ENCODE assay signal across 11 cellular contexts in genomic region chr12:1496162-1496925, GRCh38.
A peak's percentile ranks its signal among the peaks of the same experiment; 100 is the strongest.
DNase-seq lines count a peak whose midpoint lies in the region; ATAC-seq, FAIRE-seq and TF ChIP-seq lines count a peak whose summit lies in the region.
"Had no signal": no experiment of that assay in that cellular context is flagged by ENCODE, and none has a peak within 500 bp of the region (broad histone marks: within the 10 kb centered on the region; RNA-seq: fewer than 3 reads in every experiment).

No MANE protein-coding gene starts in this region.

- peak; percentile 79 for ATAC-seq in left lung
- no peak for ATAC-seq in GM18502 (IDR thresholded peaks at IDR 0.05; ENCODE audit: poor library complexity, unreplicated experiment)
- ATAC-seq in activated naive CD8-positive, alpha-beta T cell treated with anti-CD3 and anti-CD28 coated beads, Interleukin-2, amount 50 U/mL, for 24 hours = no peak
- ATAC-seq: activated T-cell treated with anti-CD3 and anti-CD28 coated beads, Interleukin-2, amount 50 U/mL, for 72 hours had no signal

- no peaks in the 10 kb centered on the region for H3K27me3 ChIP-seq in dorsolateral prefrontal cortex
- H3K27me3 ChIP-seq in left lung = no peaks in the 10 kb centered on the region
- no peaks in the 10 kb centered on the region for H3K27me3 ChIP-seq in tibial artery

- no peak for FAIRE-seq in D721Med (lab: Jason Lieb, UNC)

- H3K4me1 ChIP-seq in left lung (no peaks in the 10 kb centered on the region), tibial artery (peaks cover 0 to 17% (median 11%) of the 10 kb centered on the region in 4 donors)

- H3K4me3 ChIP-seq in dorsolateral prefrontal cortex (peak overlapping the region in 39 of 59 donors; percentile 1 to 56 (median 24)), left lung (no peak overlapping the region), tibial artery (peak overlapping the region; percentile 32 to 43)

- H3K4me1 Mint-ChIP-seq in activated naive CD8-positive, alpha-beta T cell treated with anti-CD3 and anti-CD28 coated beads, Interleukin-2, amount 50 U/mL, for 24 hours = no peaks in the 10 kb centered on the region

- TF ChIP-seq CTCF in dorsolateral prefrontal cortex (IDR thresholded peaks at IDR 0.05 in 54 of 56, conservative IDR thresholded peaks at IDR 0.05 in 2 of 56; ENCODE audit: low read depth in 1 of 56, partially characterized antibody in 56 of 56) = no peak
- TF ChIP-seq CTCF in left lung (IDR thresholded peaks at IDR 0.05) = no peak
- TF ChIP-seq CTCF in tibial artery (IDR thresholded peaks at IDR 0.05) = no peak
- no peak for TF ChIP-seq CTCF in D721Med (IDR thresholded peaks at IDR 0.05; ENCODE audit: insufficient read depth, missing control alignments)

- intact Hi-C loops in dorsolateral prefrontal cortex (cut with DNase I) = no loop called here
- intact Hi-C loops in left lung (cut with DNase I) = no loop called here
- intact Hi-C loops in tibial artery (cut with DNase I; ENCODE audit: low total_unique reads) = loop anchor here (1.0 kb wide), 1 partner anchor 21 kb away; no protein-coding TSS in a partner anchor

- H3K27ac ChIP-seq in dorsolateral prefrontal cortex (peak overlapping the region in 2 of 59 donors; percentile 31 to 55), left lung (no peak overlapping the region), tibial artery (peak overlapping the region; percentile 57 to 73)

- H3K9me3 ChIP-seq in left lung (no peaks in the 10 kb centered on the region), tibial artery (no peaks in the 10 kb centered on the region)

- H3K9me3 Mint-ChIP-seq in activated naive CD8-positive, alpha-beta T cell treated with anti-CD3 and anti-CD28 coated beads, Interleukin-2, amount 50 U/mL, for 24 hours = no peaks in the 10 kb centered on the region
- H3K9me3 Mint-ChIP-seq: activated T-cell treated with anti-CD3 and anti-CD28 coated beads, Interleukin-2, amount 50 U/mL, for 72 hours had no signal

- no peaks in the 10 kb centered on the region for H3K27me3 Mint-ChIP-seq in activated naive CD8-positive, alpha-beta T cell treated with anti-CD3 and anti-CD28 coated beads, Interleukin-2, amount 50 U/mL, for 24 hours

- no peak overlapping the region for H3K27ac Mint-ChIP-seq in activated naive CD8-positive, alpha-beta T cell treated with anti-CD3 and anti-CD28 coated beads, Interleukin-2, amount 50 U/mL, for 24 hours
- H3K27ac Mint-ChIP-seq: activated T-cell treated with anti-CD3 and anti-CD28 coated beads, Interleukin-2, amount 50 U/mL, for 72 hours had no signal

- peak; percentile 20 for DNase-seq in NCI-H526 treated with DMSO at 0.1 percent for 48 hours (lab: John Stamatoyannopoulos, UW)
- DNase-seq in dorsolateral prefrontal cortex = peak in 1 of 10 donors; percentile 24
- DNase-seq in left lung = no peak
- DNase-seq in tibial artery = peak in 1 of 2 donors; percentile 79
- no peak for DNase-seq in D721Med (ENCODE audit: insufficient read length, low spot score)
- no peak for DNase-seq in activated naive CD8-positive, alpha-beta T cell treated with anti-CD3 and anti-CD28 coated beads, Interleukin-2, amount 50 U/mL, for 24 hours
- no peak for DNase-seq in NK-92 treated with Interleukin-12 subunit alpha and Interleukin-12 subunit beta, amount 100 ng/mL, for 24 hours (lab: John Stamatoyannopoulos, UW)
- DNase-seq: activated T-cell treated with anti-CD3 and anti-CD28 coated beads, Interleukin-2, amount 50 U/mL, for 72 hours; GF-D8; NCI-H1436 treated with DMSO at 0.1 percent for 48 hours had no signal

- H3K36me3 ChIP-seq in left lung (peaks cover 0 to 14% of the 10 kb centered on the region in 2 donors), tibial artery (peaks cover 0 to 28% (median 17%) of the 10 kb centered on the region in 3 donors)

- no peaks in the 10 kb centered on the region for H3K36me3 Mint-ChIP-seq in activated naive CD8-positive, alpha-beta T cell treated with anti-CD3 and anti-CD28 coated beads, Interleukin-2, amount 50 U/mL, for 24 hours (ENCODE audit: low read depth)

- H3K4me3 Mint-ChIP-seq in activated naive CD8-positive, alpha-beta T cell treated with anti-CD3 and anti-CD28 coated beads, Interleukin-2, amount 50 U/mL, for 24 hours = no peak overlapping the region
- H3K4me3 Mint-ChIP-seq: activated T-cell treated with anti-CD3 and anti-CD28 coated beads, Interleukin-2, amount 50 U/mL, for 72 hours had no signal

Comparison
In these comparisons a context has a peak if more than half of its experiments do, and no peak if none do; other contexts are left out.
1. H3K27ac ChIP-seq: peak in tibial artery (2 of 2); none in left lung (0 of 2).
2. H3K4me3 ChIP-seq: peak in dorsolateral prefrontal cortex (39 of 59) and tibial artery (2 of 2); none in left lung (0 of 2).